In the genomic region with DNA sequence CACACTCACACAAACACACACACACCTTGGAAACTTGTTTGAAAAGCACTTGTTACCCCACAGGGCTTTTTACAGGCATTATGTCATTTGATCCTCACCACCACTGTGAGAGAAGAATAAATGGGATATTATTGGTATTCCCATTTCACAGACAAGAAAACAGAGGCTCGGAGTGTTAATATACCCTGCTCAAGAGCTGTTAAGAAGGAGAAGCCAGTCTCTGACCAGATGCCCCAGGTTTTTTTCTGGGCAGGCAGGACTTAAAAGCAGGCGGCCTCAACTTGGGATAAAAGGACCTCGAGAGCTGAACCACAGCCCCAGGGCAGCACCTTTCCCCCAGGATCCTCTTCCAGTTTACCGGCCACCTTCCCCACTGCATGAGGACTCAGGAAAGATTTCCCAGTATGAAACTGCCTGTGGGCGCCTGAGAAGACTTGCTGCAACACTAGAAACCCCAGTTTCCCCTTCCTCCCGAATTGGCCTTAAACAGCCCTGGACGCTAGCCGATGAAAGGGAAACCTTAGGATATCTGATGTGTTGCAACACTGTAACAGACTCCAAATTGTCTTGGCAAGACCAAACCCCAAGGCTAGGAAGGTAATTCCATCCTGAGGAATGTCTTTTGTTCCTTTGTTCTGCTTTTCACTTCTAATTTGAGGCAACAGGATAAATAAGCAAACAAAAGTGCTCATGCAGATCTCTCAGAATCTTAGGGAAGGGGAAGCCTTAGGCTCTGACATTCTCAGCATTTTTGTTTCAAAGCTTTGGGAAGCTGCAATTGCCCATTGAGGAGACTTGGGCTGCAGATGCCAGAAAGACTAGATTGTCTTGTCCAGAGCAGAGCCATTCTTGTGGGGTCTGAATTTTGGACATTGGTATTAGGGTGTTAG, we compare ENCODE assay signal across 1 cellular context.
TF ChIP-seq lines count a peak whose summit lies in the region.

No MANE protein-coding gene starts in this region.

TF ChIP-seq in H1, 55 proteins besides CTCF, POLR2A, EP300 and RAD21 (continued from another document):
- TF ChIP-seq CHD7 (IDR thresholded peaks at IDR 0.05; ENCODE audit: insufficient replicate concordance, low read length) (peak; percentile 80), ASH2L (IDR thresholded peaks at IDR 0.05; ENCODE audit: low read length) (peak; percentile 83), JUN (IDR thresholded peaks at IDR 0.05; ENCODE audit: low read depth, low read length) (no peak), YY1 (IDR thresholded peaks at IDR 0.05; ENCODE audit: low read depth, low read length) (0 out of 2 replicates have a peak, but pooled peaks have one; percentile 40), E2F6 (IDR thresholded peaks at IDR 0.05) (0 out of 2 replicates have a peak, but pooled peaks have one; percentile 43)
